In the genomic region with DNA sequence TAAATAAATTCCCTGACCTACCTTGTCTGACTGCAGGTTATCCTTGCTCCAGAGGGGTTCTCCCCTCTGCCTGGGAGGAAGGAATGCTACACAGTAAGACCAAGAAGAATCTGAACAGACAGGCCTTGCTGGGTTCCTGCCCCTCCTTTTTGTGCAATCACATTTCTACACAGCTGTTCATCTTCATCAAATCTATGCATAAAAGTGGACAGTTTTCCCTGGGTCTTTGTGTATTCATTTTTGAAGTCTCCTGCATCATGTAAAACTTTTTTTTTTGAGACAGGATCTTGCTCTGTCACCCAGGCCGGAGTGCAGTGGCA, we compare ENCODE assay signal across 27 cellular contexts. TPM values are rescaled to one million over a fixed set of nuclear protein-coding genes. Genes with fewer than 3 reads are reported as not detected.
DNase-seq lines count a peak whose midpoint lies in the region; ATAC-seq and TF ChIP-seq lines count a peak whose summit lies in the region.
"Had no signal": no experiment of that assay in that cellular context is flagged by ENCODE, and none has a peak within 500 bp of the region (broad histone marks: within the 10 kb centered on the region; RNA-seq: fewer than 3 reads in every experiment).

No MANE protein-coding gene starts in this region.

- H3K9me2 ChIP-seq in HCT116 (ENCODE audit: insufficient read depth) = no peaks in the 10 kb centered on the region

- H3K4me1 ChIP-seq in HCT116 (ENCODE audit: control insufficient read depth in 1 of 2, insufficient read depth in 2 of 2, low read length in 2 of 2) (peaks cover 0 to 21% of the 10 kb centered on the region in 2 experiments), foreskin keratinocyte (no peaks in the 10 kb centered on the region), Peyer's patch (no peaks in the 10 kb centered on the region)
- H3K4me1 ChIP-seq: ascending aorta, upper lobe of right lung had no signal

- CTCF ChIA-PET in HCT116 (lab: Charles Lee) = interaction anchor here (0.9 to 1.2 kb wide), 3 partner anchors 14 to 199 kb away, joined by 3 to 6 read pairs (median 3); no protein-coding TSS in a partner anchor
- CTCF ChIA-PET in WTC11 (lab: Charles Lee) = interaction anchor here (1.2 to 3.1 kb wide), 6 partner anchors 8 to 199 kb away, joined by 3 to 12 read pairs (median 5); no protein-coding TSS in a partner anchor

- intact Hi-C loops in HCT116 (cut with micrococcal nuclease) = no loop called here

- POLR2A ChIA-PET in HCT116 (lab: Charles Lee) = no interaction called here
- POLR2A ChIA-PET in WTC11 (lab: Charles Lee) = no interaction called here

- peak overlapping the region; percentile 28; the same call in 1 of the 2 replicates for H3K27ac Mint-ChIP-seq in WTC11
- peak overlapping the region; percentile 42 for H3K27ac Mint-ChIP-seq in osteocyte (ENCODE audit: unreplicated experiment)
- H3K27ac Mint-ChIP-seq: activated naive CD8-positive, alpha-beta T cell treated with anti-CD3 and anti-CD28 coated beads for 36 hours; HFFc6; natural killer cell had no signal

- H3K4me3 ChIP-seq in HCT116 (replicated peaks in 1 of 2; ENCODE audit: low read depth in 1 of 2, low read length in 2 of 2) = no peak overlapping the region
- H3K4me3 ChIP-seq in Peyer's patch = no peak overlapping the region
- H3K4me3 ChIP-seq: ascending aorta, coronary artery, K562, upper lobe of right lung had no signal

- 0 out of 4 replicates have a peak, but pooled peaks cover 0 to 4% of the 10 kb centered on the region in 2 experiments for H3K9me3 ChIP-seq in HCT116 (ENCODE audit: control insufficient read depth in 1 of 2, insufficient read depth in 1 of 2, low read depth in 1 of 2, low read length in 2 of 2)
- H3K9me3 ChIP-seq in Peyer's patch = peaks cover 0 to 3% (median 0%) of the 10 kb centered on the region in 4 donors
- H3K9me3 ChIP-seq: upper lobe of right lung had no signal

- H3K36me3 ChIP-seq in HCT116 (ENCODE audit: control insufficient read depth in 1 of 2, insufficient read depth in 2 of 2, low read length in 2 of 2) (no peaks in the 10 kb centered on the region), Peyer's patch (no peaks in the 10 kb centered on the region)
- H3K36me3 ChIP-seq: ascending aorta, upper lobe of right lung had no signal

- no peaks in the 10 kb centered on the region for H4K20me1 ChIP-seq in HCT116 (ENCODE audit: insufficient read depth)

- RAD21 ChIA-PET in HCT116 (lab: Charles Lee; ENCODE audit: low non-redundant PET in 1 of 2, low total read pairs in 2 of 2, uncharacterized antibody in 2 of 2, unreplicated experiment in 2 of 2) = no interaction called here

- peaks cover 53% of the 10 kb centered on the region for H3K4me1 Mint-ChIP-seq in WTC11
- peaks cover 27% of the 10 kb centered on the region for H3K4me1 Mint-ChIP-seq in osteocyte (ENCODE audit: unreplicated experiment)
- H3K4me1 Mint-ChIP-seq: activated naive CD8-positive, alpha-beta T cell treated with anti-CD3 and anti-CD28 coated beads for 36 hours had no signal

- no peak for DNase-seq in HCT116 (ENCODE audit: low read depth, low spot score)
- DNase-seq in WTC11 (ENCODE audit: low spot score) = no peak
- DNase-seq in foreskin keratinocyte = peak in 1 of 2 donors; percentile 82
- DNase-seq in osteocyte (ENCODE audit: extremely low spot score, unreplicated experiment) = no peak
- DNase-seq in Peyer's patch = no peak
- no peak for DNase-seq in activated T-cell treated with anti-CD3 and anti-CD28 coated beads, Interleukin-2, amount 50 U/mL, for 48 hours
- no peak for DNase-seq in NCI-H2107 (lab: John Stamatoyannopoulos, UW)
- DNase-seq: activated CD4-positive, alpha-beta T cell treated with anti-CD3 and anti-CD28 coated beads for 4 hours; activated effector memory CD4-positive, alpha-beta T cell treated with anti-CD3 and anti-CD28 coated beads, Interleukin-2, amount 50 U/mL, for 16 hours; activated naive CD8-positive, alpha-beta T cell treated with anti-CD3 and anti-CD28 coated beads for 36 hours; DMS153; effector CD8-positive, alpha-beta T cell; kidney; natural killer cell; NCI-H1092 treated with DMSO at 0.1 percent for 48 hours; NCI-H187 treated with DMSO at 0.1 percent for 48 hours; NCI-H524 treated with DMSO at 0.1 percent for 48 hours; occipital lobe; OCI-M1; stimulated activated naive CD4-positive, alpha-beta T cell; upper lobe of right lung had no signal

- H3K4me2 ChIP-seq in HCT116 (ENCODE audit: low read length) = peak overlapping the region; percentile 39

- TF ChIP-seq RAD21 in HCT116 (IDR thresholded peaks at IDR 0.05; ENCODE audit: low read depth) = no peak

- H3K27me3 ChIP-seq in HCT116 (ENCODE audit: insufficient read depth, low read length) (no peaks in the 10 kb centered on the region), foreskin keratinocyte (no peaks in the 10 kb centered on the region), Peyer's patch (no peaks in the 10 kb centered on the region)
- H3K27me3 ChIP-seq: ascending aorta, upper lobe of right lung had no signal

- no peak for ATAC-seq in HCT116
- no peak for ATAC-seq in WTC11
- peak; percentile 43 for ATAC-seq in foreskin keratinocyte
- ATAC-seq in GM19455 (IDR thresholded peaks at IDR 0.05; ENCODE audit: unreplicated experiment) = no peak
- ATAC-seq: K562, natural killer cell, Right ventricle myocardium inferior, upper lobe of right lung had no signal

- peaks cover 39% of the 10 kb centered on the region for H3K9me3 Mint-ChIP-seq in WTC11
- peaks cover 20% of the 10 kb centered on the region for H3K9me3 Mint-ChIP-seq in osteocyte (ENCODE audit: unreplicated experiment)

- TF ChIP-seq POLR2A in HCT116 (IDR thresholded peaks at IDR 0.05; ENCODE audit: borderline replicate concordance, extremely low read depth, insufficient read depth, insufficient read length) (no peak), Peyer's patch (IDR thresholded peaks at IDR 0.05) (no peak)

- H3K27ac ChIP-seq in HCT116 (ENCODE audit: low read depth, low read length) (no peak overlapping the region), foreskin keratinocyte (no peak overlapping the region), Peyer's patch (no peak overlapping the region)
- H3K27ac ChIP-seq: ascending aorta, coronary artery, upper lobe of right lung had no signal

- H3K9ac ChIP-seq in HCT116 (ENCODE audit: low read length) = no peak overlapping the region

- H2AFZ ChIP-seq in HCT116 (ENCODE audit: low read depth, low read length, poor library complexity, severe bottlenecking) = no peak overlapping the region

- peaks cover 42% of the 10 kb centered on the region for H3K36me3 Mint-ChIP-seq in WTC11
- peaks cover 4% of the 10 kb centered on the region for H3K36me3 Mint-ChIP-seq in osteocyte (ENCODE audit: unreplicated experiment)
- H3K36me3 Mint-ChIP-seq: natural killer cell had no signal

- H3K4me3 Mint-ChIP-seq in WTC11 (no peak overlapping the region), osteocyte (ENCODE audit: unreplicated experiment) (no peak overlapping the region)
- H3K4me3 Mint-ChIP-seq: activated naive CD8-positive, alpha-beta T cell treated with anti-CD3 and anti-CD28 coated beads for 36 hours; HFFc6; natural killer cell had no signal

- BruUV-seq in HCT116 (replicated peaks; lab: Mats Ljungman, UMichigan) = no TSS peak

- no peaks in the 10 kb centered on the region for H3K79me2 ChIP-seq in HCT116 (ENCODE audit: insufficient read depth, low read length)

- H3K27me3 Mint-ChIP-seq in WTC11 (ENCODE audit: low read depth) (peaks cover 18% of the 10 kb centered on the region), osteocyte (ENCODE audit: unreplicated experiment) (no peaks in the 10 kb centered on the region)
- H3K27me3 Mint-ChIP-seq: activated naive CD8-positive, alpha-beta T cell treated with anti-CD3 and anti-CD28 coated beads for 36 hours had no signal

- TF ChIP-seq CTCF in HCT116 (IDR thresholded peaks at IDR 0.05 in 2 of 3, conservative IDR thresholded peaks at IDR 0.05 in 1 of 3; ENCODE audit: borderline replicate concordance in 1 of 3, insufficient read depth in 1 of 3, low read depth in 2 of 3, low read length in 2 of 3) (no peak), WTC11 (IDR thresholded peaks at IDR 0.05) (no peak), foreskin keratinocyte (conservative IDR thresholded peaks at IDR 0.05) (no peak), osteocyte (IDR thresholded peaks at IDR 0.05) (no peak), Peyer's patch (IDR thresholded peaks at IDR 0.05) (no peak)

TF ChIP-seq in HCT116, 20 proteins besides CTCF, POLR2A, EP300 and RAD21 (continues in another document):
- TF ChIP-seq ZNF274 (IDR thresholded peaks at IDR 0.05; ENCODE audit: low read depth, low read length) (no peak), TCF7L2 (IDR thresholded peaks at IDR 0.05; ENCODE audit: borderline replicate concordance, extremely low read depth, insufficient read depth, insufficient read length) (no peak), EZH2 (IDR thresholded peaks at IDR 0.05) (no peak), CBX3 (IDR thresholded peaks at IDR 0.05; ENCODE audit: low read depth) (no peak)
- TF ChIP-seq, protein P1, sequence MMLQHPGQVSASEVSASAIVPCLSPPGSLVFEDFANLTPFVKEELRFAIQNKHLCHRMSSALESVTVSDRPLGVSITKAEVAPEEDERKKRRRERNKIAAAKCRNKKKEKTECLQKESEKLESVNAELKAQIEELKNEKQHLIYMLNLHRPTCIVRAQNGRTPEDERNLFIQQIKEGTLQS (IDR thresholded peaks at IDR 0.05) = no peak
- TF ChIP-seq, protein P2, sequence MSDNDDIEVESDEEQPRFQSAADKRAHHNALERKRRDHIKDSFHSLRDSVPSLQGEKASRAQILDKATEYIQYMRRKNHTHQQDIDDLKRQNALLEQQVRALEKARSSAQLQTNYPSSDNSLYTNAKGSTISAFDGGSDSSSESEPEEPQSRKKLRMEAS (IDR thresholded peaks at IDR 0.05) = no peak

TF ChIP-seq in WTC11, 78 proteins besides CTCF, POLR2A, EP300 and RAD21 (continues in another document):
- TF ChIP-seq NR2C2 (CRISPR knock-in tag; IDR thresholded peaks at IDR 0.05) (no peak), ZNF416 (CRISPR knock-in tag; IDR thresholded peaks at IDR 0.05) (no peak), ZBTB21 (CRISPR knock-in tag; IDR thresholded peaks at IDR 0.05; ENCODE audit: borderline replicate concordance) (no peak), IRF2 (CRISPR knock-in tag; IDR thresholded peaks at IDR 0.05; ENCODE audit: borderline replicate concordance, low read depth) (no peak), FOXP1 (CRISPR knock-in tag; IDR thresholded peaks at IDR 0.05; ENCODE audit: borderline replicate concordance) (no peak)

RNA-seq across cellular contexts. Expression of a gene that starts 50.6 kb away (rescaled TPM):
- total RNA-seq in HCT116 (2021; ENCODE audit: unreplicated experiment) = 66.1 TPM
- polyA plus RNA-seq in HCT116 (2012) = 17.3 and 21.1 TPM in 2 replicates
- total RNA-seq in WTC11 (2021) = 56.4 to 61.5 TPM (median 61.0 TPM) in 3 replicates
- total RNA-seq in foreskin keratinocyte = 67.4 and 74.0 TPM in 2 replicates
- 64.9 and 70.3 TPM in 2 replicates for polyA plus RNA-seq in foreskin keratinocyte
- total RNA-seq in osteocyte = 48.0 and 49.4 TPM in 2 replicates
- 10 to 100 TPM; 15.7 to 52.8 (median 37.4) TPM for total RNA-seq in Peyer's patch
